ENCODE assay signal across 25 cellular contexts in genomic region chr11:69132301-69132670, GRCh38. TPM values are rescaled to one million over a fixed set of nuclear protein-coding genes. Genes with fewer than 3 reads are reported as not detected.
"Had no signal": no experiment of that assay in that cellular context is flagged by ENCODE, and none has a peak within 500 bp of the region (broad histone marks: within the 10 kb centered on the region; RNA-seq: fewer than 3 reads in every experiment).

No MANE protein-coding gene starts in this region.

- H3K27ac Mint-ChIP-seq: activated CD4-positive, alpha-beta T cell treated with anti-CD3 and anti-CD28 coated beads, Interleukin-2, amount 10 ng/mL, durations not matched to agents 7 days and 5 days; activated CD8-positive, alpha-beta T cell treated with anti-CD3 and anti-CD28 coated beads, Interleukin-2, amount 10 ng/mL, durations not matched to agents 7 days and 5 days; activated naive CD4-positive, alpha-beta T cell treated with anti-CD3 and anti-CD28 coated beads, Interleukin-2, amount 50 U/mL, for 24 hours; activated T-helper 1 cell treated with anti-CD3 and anti-CD28 coated beads, Interleukin-12 subunit alpha, Interleukin-12 subunit beta, Interleukin-2, Interleukin-4 antibody, amounts not matched to agents 30 ng/mL and 10 ng/mL and 1 ng/mL, durations not matched to agents 14 hours and 24 hours and 36 hours; immature natural killer cell; mesothelial cell of epicardium; natural killer cell treated with Interleukin-12 subunit alpha and Interleukin-12 subunit beta and Interleukin-15 and Interleukin-18, amount 100 ng/mL, for 72 hours; stimulated activated naive CD8-positive, alpha-beta T cell treated with anti-CD3 and anti-CD28 coated beads, Interleukin-15, amount 100 ng/mL, for 72 hours; T-helper 2 cell treated with Interferon-gamma antibody and Interleukin-4, amounts not matched to agents 5 μg/mL and 100 μg/mL, for 36 hours had no signal

- H3K36me3 ChIP-seq: brain microvascular endothelial cell, lower lobe of right lung, neutrophil, ovary, suprapubic skin, transverse colon, uterus, WERI-Rb-1 had no signal

- H3K9me3 Mint-ChIP-seq: natural killer cell treated with Interleukin-12 subunit alpha and Interleukin-12 subunit beta and Interleukin-15 and Interleukin-18, amount 100 ng/mL, for 72 hours had no signal

- H3K4me3 ChIP-seq: hepatocyte, lower lobe of right lung, ovary, suprapubic skin, transverse colon, uterus had no signal

- H2AFZ ChIP-seq: hepatocyte had no signal

- ATAC-seq: activated CD8-positive, alpha-beta T cell treated with anti-CD3 and anti-CD28 coated beads, Interleukin-2, amount 10 ng/mL, durations not matched to agents 7 days and 5 days; natural killer cell treated with Interleukin-12 subunit alpha and Interleukin-12 subunit beta and Interleukin-15 and Interleukin-18, amount 100 ng/mL, for 72 hours; stimulated activated naive CD8-positive, alpha-beta T cell treated with anti-CD3 and anti-CD28 coated beads, Interleukin-15, amount 100 ng/mL, for 72 hours had no signal

- H3K27ac ChIP-seq: brain microvascular endothelial cell, hepatocyte, lower lobe of right lung, neutrophil, ovary, suprapubic skin, transverse colon, uterus, WERI-Rb-1 had no signal

- H3K36me3 Mint-ChIP-seq: immature natural killer cell; natural killer cell treated with Interleukin-12 subunit alpha and Interleukin-12 subunit beta and Interleukin-15 and Interleukin-18, amount 100 ng/mL, for 72 hours had no signal

- FAIRE-seq: TTC549 had no signal

- H3K4me2 ChIP-seq: hepatocyte had no signal

- H3K79me2 ChIP-seq: hepatocyte had no signal

- H3K27me3 ChIP-seq: brain microvascular endothelial cell, hepatocyte, neutrophil, ovary, suprapubic skin, transverse colon, uterus had no signal

- H3K4me1 Mint-ChIP-seq: immature natural killer cell had no signal

- H3K4me3 Mint-ChIP-seq: activated CD4-positive, alpha-beta T cell treated with anti-CD3 and anti-CD28 coated beads, Interleukin-2, amount 10 ng/mL, durations not matched to agents 7 days and 5 days; activated CD8-positive, alpha-beta T cell treated with anti-CD3 and anti-CD28 coated beads, Interleukin-2, amount 10 ng/mL, durations not matched to agents 7 days and 5 days; activated naive CD4-positive, alpha-beta T cell treated with anti-CD3 and anti-CD28 coated beads, Interleukin-2, amount 50 U/mL, for 24 hours; activated T-helper 1 cell treated with anti-CD3 and anti-CD28 coated beads, Interleukin-12 subunit alpha, Interleukin-12 subunit beta, Interleukin-2, Interleukin-4 antibody, amounts not matched to agents 30 ng/mL and 10 ng/mL and 1 ng/mL, durations not matched to agents 14 hours and 24 hours and 36 hours; immature natural killer cell; mesothelial cell of epicardium; natural killer cell treated with Interleukin-12 subunit alpha and Interleukin-12 subunit beta and Interleukin-15 and Interleukin-18, amount 100 ng/mL, for 72 hours; stimulated activated naive CD8-positive, alpha-beta T cell treated with anti-CD3 and anti-CD28 coated beads, Interleukin-15, amount 100 ng/mL, for 72 hours; T-helper 2 cell treated with Interferon-gamma antibody and Interleukin-4, amounts not matched to agents 5 μg/mL and 100 μg/mL, for 36 hours had no signal

- DNase-seq: activated CD4-positive, alpha-beta T cell treated with anti-CD3 and anti-CD28 coated beads, Interleukin-2, amount 10 ng/mL, durations not matched to agents 7 days and 5 days; activated CD8-positive, alpha-beta T cell treated with anti-CD3 and anti-CD28 coated beads, Interleukin-2, amount 10 ng/mL, durations not matched to agents 7 days and 5 days; activated gamma-delta T cell; effector memory CD4-positive, alpha-beta T cell; immature natural killer cell; stimulated activated CD4-positive, alpha-beta T cell treated with anti-CD3 and anti-CD28 coated beads, Interleukin-12 subunit alpha, Interleukin-12 subunit beta, amount 100 ng/mL, for 4 hours; stimulated activated naive CD8-positive, alpha-beta T cell treated with anti-CD3 and anti-CD28 coated beads, Interleukin-15, amount 100 ng/mL, for 72 hours had no signal

- H3K27me3 Mint-ChIP-seq: activated CD4-positive, alpha-beta T cell treated with anti-CD3 and anti-CD28 coated beads, Interleukin-2, amount 10 ng/mL, durations not matched to agents 7 days and 5 days; activated naive CD4-positive, alpha-beta T cell treated with anti-CD3 and anti-CD28 coated beads, Interleukin-2, amount 50 U/mL, for 24 hours; stimulated activated naive CD8-positive, alpha-beta T cell treated with anti-CD3 and anti-CD28 coated beads, Interleukin-15, amount 100 ng/mL, for 72 hours had no signal

- H3K9me3 ChIP-seq: neutrophil, ovary, suprapubic skin, transverse colon, uterus had no signal

RNA-seq across cellular contexts. Expression of gene SMIM38, which starts 23.4 kb away (rescaled TPM):
- total RNA-seq: dermis microvascular lymphatic vessel endothelial cell, kidney epithelial cell, left lobe of liver, lower lobe of right lung had no signal
- polyA plus RNA-seq: immature natural killer cell had no signal
